In genomic region chr9:20744046-20744630, GRCh38 we compare ENCODE assay signal across 19 cellular contexts.
DNase-seq lines count a peak whose midpoint lies in the region; ATAC-seq, FAIRE-seq and TF ChIP-seq lines count a peak whose summit lies in the region.
"Had no signal": no experiment of that assay in that cellular context is flagged by ENCODE, and none has a peak within 500 bp of the region (broad histone marks: within the 10 kb centered on the region; RNA-seq: fewer than 3 reads in every experiment).

No MANE protein-coding gene starts in this region.

- H3K36me3 Mint-ChIP-seq in nephron progenitor cell (ENCODE audit: low read depth) (peaks cover 26% of the 10 kb centered on the region), endothelial cell (ENCODE audit: low read depth, unreplicated experiment) (peaks cover 4% of the 10 kb centered on the region)
- peaks cover 4 to 15% (median 9%) of the 10 kb centered on the region in 3 donors for H3K36me3 Mint-ChIP-seq in naive thymus-derived CD8-positive, alpha-beta T cell

- 0 out of 2 replicates have a peak overlapping the region, but pooled peaks have one; percentile 18 for H2BK5ac ChIP-seq in H1 (ENCODE audit: low read depth, low read length)

- no peaks in the 10 kb centered on the region for H3K36me3 ChIP-seq in BJ (ENCODE audit: control insufficient read depth, insufficient read depth, low read length)
- H3K36me3 ChIP-seq in H1 (ENCODE audit: control insufficient read depth in 2 of 4, insufficient read depth in 4 of 4, low read length in 3 of 4), result no peaks in the 10 kb centered on the region
- H3K36me3 ChIP-seq: Peyer's patch had no signal

- no peak overlapping the region for H3K9ac ChIP-seq in H1 (replicated peaks in 1 of 4; ENCODE audit: extremely low read depth in 1 of 4, low read depth in 3 of 4, low read length in 3 of 4)
- H3K9ac ChIP-seq: BLaER1 treated with 17β-estradiol and CSF1 and Interleukin-3, amounts not matched to agents 10 nM and 100 nM had no signal

- H2BK15ac ChIP-seq in H1 (ENCODE audit: low read length), result no peak overlapping the region

- no peak overlapping the region for H4K91ac ChIP-seq in H1 (replicated peaks; ENCODE audit: insufficient read length, low read length)

- H3K27ac ChIP-seq in H1 (ENCODE audit: low read depth, low read length), result no peak overlapping the region
- H3K27ac ChIP-seq: BLaER1 treated with 17β-estradiol and CSF1 and Interleukin-3, amounts not matched to agents 10 nM and 100 nM; Peyer's patch had no signal

- H3K4me1 Mint-ChIP-seq in nephron progenitor cell (no peaks in the 10 kb centered on the region), endothelial cell (ENCODE audit: unreplicated experiment) (no peaks in the 10 kb centered on the region)
- H3K4me1 Mint-ChIP-seq in naive thymus-derived CD8-positive, alpha-beta T cell, result peaks cover 9 to 16% (median 13%) of the 10 kb centered on the region in 4 donors

- no peak for TF ChIP-seq CTCF in BJ (IDR thresholded peaks at IDR 0.05; ENCODE audit: insufficient read depth, low read depth, low read length)
- no peak for TF ChIP-seq CTCF in H1 (IDR thresholded peaks at IDR 0.05; ENCODE audit: control extremely low read depth in 1 of 3, insufficient read depth in 1 of 3, low read depth in 1 of 3, low read length in 3 of 3)
- TF ChIP-seq CTCF in nephron progenitor cell (IDR thresholded peaks at IDR 0.05), result no peak
- no peak for TF ChIP-seq CTCF in endothelial cell (IDR thresholded peaks at IDR 0.05; ENCODE audit: unreplicated experiment)

- no peak overlapping the region for H3K56ac ChIP-seq in H1 (replicated peaks; ENCODE audit: insufficient read length, low read depth, low read length)

- POLR2A ChIA-PET in BJ (lab: Charles Lee) (no interaction called here), H1 (lab: Charles Lee; ENCODE audit: partially characterized antibody) (interaction anchor here (1.4 kb wide), 1 partner anchor 73 kb away, joined by 3 read pairs; no protein-coding TSS in a partner anchor)
- POLR2A ChIA-PET in naive thymus-derived CD8-positive, alpha-beta T cell (lab: Charles Lee), result interaction anchor here (1.3 kb wide), 1 partner anchor 60 kb away, joined by 3 read pairs; the partner anchor contains the start of gene FOCAD

- no peaks in the 10 kb centered on the region for H3K79me2 ChIP-seq in H1 (ENCODE audit: control insufficient read depth in 1 of 2, insufficient read depth in 2 of 2, low read length in 2 of 2)

- FAIRE-seq in H1 (lab: Jason Lieb, UNC), result no peak
- FAIRE-seq: GM12892, K562 had no signal

- no peak overlapping the region for H3K4ac ChIP-seq in H1 (replicated peaks; ENCODE audit: insufficient read length, low read depth, low read length)

- no peak overlapping the region for H3K4me3 Mint-ChIP-seq in nephron progenitor cell
- H3K4me3 Mint-ChIP-seq in naive thymus-derived CD8-positive, alpha-beta T cell, result no peak overlapping the region
- H3K4me3 Mint-ChIP-seq in endothelial cell (ENCODE audit: unreplicated experiment), result no peak overlapping the region
- H3K4me3 Mint-ChIP-seq: HFFc6 had no signal

- H2BK12ac ChIP-seq in H1 (ENCODE audit: low read depth, low read length), result no peak overlapping the region

- H3K79me1 ChIP-seq in H1 (ENCODE audit: low read depth, low read length), result no peaks in the 10 kb centered on the region

- H3K9me3 Mint-ChIP-seq in nephron progenitor cell (no peaks in the 10 kb centered on the region), endothelial cell (ENCODE audit: unreplicated experiment) (no peaks in the 10 kb centered on the region)
- H3K9me3 Mint-ChIP-seq in naive thymus-derived CD8-positive, alpha-beta T cell, result no peaks in the 10 kb centered on the region
- H3K9me3 Mint-ChIP-seq: HFFc6 had no signal

- H4K8ac ChIP-seq in H1 (ENCODE audit: extremely low read depth, insufficient read depth, low read length), result no peak overlapping the region

- no peak overlapping the region for H2BK120ac ChIP-seq in H1 (replicated peaks; ENCODE audit: low read depth, low read length)

- H3K4me2 ChIP-seq in H1 (ENCODE audit: insufficient read depth in 1 of 2, low read depth in 2 of 2, low read length in 2 of 2), result no peak overlapping the region
- H3K4me2 ChIP-seq: BLaER1 treated with 17β-estradiol and CSF1 and Interleukin-3, amounts not matched to agents 10 nM and 100 nM had no signal

- H3K14ac ChIP-seq in H1 (ENCODE audit: insufficient read length), result no peak overlapping the region

- CTCF ChIA-PET in BJ (lab: Yijun Ruan, JAX) (no interaction called here), H1 (lab: Charles Lee; ENCODE audit: partially characterized antibody) (interaction anchor here (0.9 kb wide), 2 partner anchors 109 to 119 kb away, joined by 3 read pairs; no protein-coding TSS in a partner anchor)

- H2AFZ ChIP-seq in H1 (ENCODE audit: low read length), result no peak overlapping the region

- H2AK5ac ChIP-seq in H1 (ENCODE audit: low read depth, low read length), result no peak overlapping the region

- H3K4me3 ChIP-seq in BJ (ENCODE audit: low read depth, low read length) (no peak overlapping the region), H1 (ENCODE audit: extremely low read depth in 1 of 4, insufficient read depth in 2 of 4, low read depth in 3 of 4, low read length in 4 of 4) (no peak overlapping the region)
- H3K4me3 ChIP-seq: BLaER1 treated with 17β-estradiol and CSF1 and Interleukin-3, amounts not matched to agents 10 nM and 100 nM; K562; Peyer's patch had no signal

- no peaks in the 10 kb centered on the region for H3K9me3 ChIP-seq in H1 (ENCODE audit: insufficient read depth in 2 of 2, low read depth in 1 of 2, low read length in 1 of 2)
- H3K9me3 ChIP-seq: BLaER1 treated with 17β-estradiol and CSF1 and Interleukin-3, amounts not matched to agents 10 nM and 100 nM; Peyer's patch had no signal

- no peak for TF ChIP-seq EP300 in H1 (IDR thresholded peaks at IDR 0.05; ENCODE audit: borderline replicate concordance in 1 of 2, low read depth in 2 of 2, low read length in 2 of 2)

- ATAC-seq in naive thymus-derived CD8-positive, alpha-beta T cell, result no peak
- ATAC-seq: K562, SK-N-SH treated with all-trans-retinoic acid at 6 μM for 48 hours had no signal

- 78% methylated on average over 2 of the region's 2 CpGs; no CpG with 5 or more reads in 1 of the 2 experiments for WGBS in H1 (ENCODE audit: extremely low coverage in 1 of 2, insufficient coverage in 1 of 2, insufficient read length in 1 of 2, insufficient replicate concordance in 2 of 2, low coverage in 1 of 2, low lambda C conversion rate in 2 of 2, missing lambda C conversion rate in 1 of 2), 2 experiments

- no peak for TF ChIP-seq RAD21 in H1 (IDR thresholded peaks at IDR 0.05 in 1 of 2, conservative IDR thresholded peaks at IDR 0.05 in 1 of 2; ENCODE audit: low read depth in 2 of 2, low read length in 2 of 2)

- no peak for TF ChIP-seq POLR2A in H1 (IDR thresholded peaks at IDR 0.05; ENCODE audit: control extremely low read depth in 1 of 2, low read depth in 2 of 2, low read length in 2 of 2)

- H3K27ac Mint-ChIP-seq in nephron progenitor cell (peak overlapping the region; percentile 53), endothelial cell (ENCODE audit: unreplicated experiment) (no peak overlapping the region)
- peak overlapping the region in 1 of 10 donors; percentile 65 for H3K27ac Mint-ChIP-seq in naive thymus-derived CD8-positive, alpha-beta T cell
- H3K27ac Mint-ChIP-seq: HFFc6 had no signal

- H3K23me2 ChIP-seq in H1 (ENCODE audit: low read depth, low read length), result no peaks in the 10 kb centered on the region

- no peak overlapping the region for H2BK20ac ChIP-seq in H1 (ENCODE audit: low read length)

- H4K20me1 ChIP-seq in H1 (replicated peaks in 1 of 2; ENCODE audit: control insufficient read depth in 1 of 2, insufficient read depth in 2 of 2, low read length in 2 of 2), result no peaks in the 10 kb centered on the region
- H4K20me1 ChIP-seq: BLaER1 treated with 17β-estradiol and CSF1 and Interleukin-3, amounts not matched to agents 10 nM and 100 nM had no signal

- no peaks in the 10 kb centered on the region for H3K27me3 Mint-ChIP-seq in nephron progenitor cell (ENCODE audit: low read depth, poor library complexity)
- no peaks in the 10 kb centered on the region for H3K27me3 Mint-ChIP-seq in naive thymus-derived CD8-positive, alpha-beta T cell
- H3K27me3 Mint-ChIP-seq in endothelial cell (ENCODE audit: unreplicated experiment), result no peaks in the 10 kb centered on the region

- H3K4me1 ChIP-seq in H1 (replicated peaks in 1 of 4; ENCODE audit: control insufficient read depth in 3 of 4, insufficient read depth in 4 of 4, low read length in 3 of 4), result peaks cover 0 to 2% (median 0%) of the 10 kb centered on the region in 4 experiments; a peak in 1 of 7 replicates
- H3K4me1 ChIP-seq: BLaER1 treated with 17β-estradiol and CSF1 and Interleukin-3, amounts not matched to agents 10 nM and 100 nM; Peyer's patch had no signal

- H3K18ac ChIP-seq in H1 (ENCODE audit: extremely low read depth, low read length), result no peak overlapping the region

- no peak overlapping the region for H3K23ac ChIP-seq in H1 (ENCODE audit: insufficient read length)

- H4K5ac ChIP-seq in H1 (ENCODE audit: insufficient read length, low read depth, low read length), result no peak overlapping the region

- peak; percentile 34 for DNase-seq in BJ (ENCODE audit: low read depth)
- peak; percentile 41 to 68 for DNase-seq in NCI-H446 (lab: John Stamatoyannopoulos, UW)
- no peak for DNase-seq in H1 (ENCODE audit: low read depth in 1 of 2, low spot score in 2 of 2)
- no peak for DNase-seq in nephron progenitor cell
- no peak for DNase-seq in KG1 (lab: John Stamatoyannopoulos, UW)
- no peak for DNase-seq in activated CD4-positive, alpha-beta T cell treated with anti-CD3 and anti-CD28 coated beads, Interleukin-2, amount 50 U/mL, for 48 hours
- DNase-seq in naive thymus-derived CD8-positive, alpha-beta T cell, result no peak
- DNase-seq in endothelial cell (ENCODE audit: low spot score), result no peak
- DNase-seq: ACHN, HFFc6, NCI-H1092 treated with DMSO at 0.1 percent for 48 hours, NCI-H2171, NCI-H510A, Peyer's patch, Right ventricle myocardium superior had no signal

- H3K27me3 ChIP-seq in BJ (ENCODE audit: control insufficient read depth, insufficient read depth, low read length) (no peaks in the 10 kb centered on the region), H1 (replicated peaks in 1 of 4; ENCODE audit: control insufficient read depth in 3 of 4, extremely low read depth in 1 of 4, insufficient read depth in 3 of 4, low read length in 3 of 4) (no peaks in the 10 kb centered on the region)
- H3K27me3 ChIP-seq: BLaER1 treated with 17β-estradiol and CSF1 and Interleukin-3, amounts not matched to agents 10 nM and 100 nM; Peyer's patch had no signal

TF ChIP-seq in H1, 55 proteins besides CTCF, POLR2A, EP300 and RAD21 (continues in another document):
- TF ChIP-seq CREB1 (IDR thresholded peaks at IDR 0.05), result no peak
- no peak for TF ChIP-seq YY1 (IDR thresholded peaks at IDR 0.05; ENCODE audit: low read depth, low read length)
- TF ChIP-seq EZH2 (IDR thresholded peaks at IDR 0.05; ENCODE audit: low read depth, low read length, severe bottlenecking), result no peak
- no peak for TF ChIP-seq SUZ12 (IDR thresholded peaks at IDR 0.05; ENCODE audit: low read length)
- TF ChIP-seq RNF2 (IDR thresholded peaks at IDR 0.05; ENCODE audit: borderline replicate concordance, low read depth, low read length, missing control alignments, poor library complexity, severe bottlenecking), result no peak
- TF ChIP-seq MAX (IDR thresholded peaks at IDR 0.05), result no peak

Comparison
In these comparisons a context has a peak if more than half of its experiments do, and no peak if none do; other contexts are left out.
1. DNase-seq: peak in BJ (single experiment) and NCI-H446 (2 of 2); none in H1 (0 of 2), nephron progenitor cell (single experiment), KG1 (single experiment), activated CD4-positive, alpha-beta T cell treated with anti-CD3 and anti-CD28 coated beads, Interleukin-2, amount 50 U/mL, for 48 hours (0 of 2), naive thymus-derived CD8-positive, alpha-beta T cell (0 of 10) and endothelial cell (single experiment).